Comparison of ENCODE assay signal across 11 cellular contexts in the genomic region with DNA sequence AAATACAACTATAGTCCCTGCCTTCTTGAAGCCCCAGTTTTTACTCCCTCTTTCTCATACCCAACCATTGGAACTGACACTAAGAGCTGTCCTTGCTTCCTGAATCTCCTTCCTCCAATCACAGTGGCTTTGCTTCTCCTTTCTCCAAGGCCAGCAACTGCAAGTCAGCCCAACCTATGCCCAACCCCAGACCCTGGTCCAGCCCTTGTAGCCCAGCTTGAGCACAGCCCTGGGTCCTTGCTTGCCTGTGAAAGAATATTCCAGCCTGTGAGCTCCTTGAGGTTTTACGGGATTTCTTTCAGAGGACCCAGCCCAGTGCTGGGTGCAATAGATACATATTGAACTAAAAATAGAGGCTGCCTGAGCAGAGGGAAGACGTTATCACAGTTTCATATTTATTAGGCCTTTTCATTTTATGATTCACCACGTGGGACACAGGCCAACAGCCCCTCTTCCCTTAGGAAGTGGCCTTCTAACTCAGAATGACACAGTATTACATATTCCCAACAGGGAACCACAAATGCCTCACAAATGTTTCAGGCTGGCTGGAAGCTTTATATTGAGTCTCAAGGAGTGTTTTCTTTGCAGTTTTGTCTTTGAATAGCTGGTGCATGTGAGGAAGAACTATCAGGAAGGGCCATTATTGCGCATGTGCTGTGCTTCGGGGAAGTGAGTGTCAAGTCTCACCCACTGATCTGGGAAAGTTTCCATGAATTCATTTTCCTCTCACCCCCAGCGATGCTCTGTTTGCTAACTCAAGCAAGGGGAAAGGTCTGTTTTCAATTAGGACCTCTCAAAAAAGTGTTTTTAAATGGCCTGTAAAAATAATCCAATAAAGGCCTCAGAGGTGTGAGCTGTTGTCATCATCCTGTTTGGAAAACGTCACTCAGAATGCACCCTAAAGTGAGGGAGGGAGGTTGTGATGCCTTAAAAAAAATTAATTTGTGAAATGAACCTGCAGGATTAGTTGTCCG.
DNase-seq lines count a peak whose midpoint lies in the region; ATAC-seq and TF ChIP-seq lines count a peak whose summit lies in the region.
"Had no signal": no experiment of that assay in that cellular context is flagged by ENCODE, and none has a peak within 500 bp of the region (broad histone marks: within the 10 kb centered on the region; RNA-seq: fewer than 3 reads in every experiment).

No MANE protein-coding gene starts in this region.

- no peak for TF ChIP-seq POLR2A in upper lobe of left lung (IDR thresholded peaks at IDR 0.05)

- intact Hi-C loops in lower lobe of right lung (cut with DNase I): no loop called here

- peak overlapping the region; percentile 3 to 73 for H3K27ac ChIP-seq in coronary artery
- H3K27ac ChIP-seq in lower lobe of right lung: peak overlapping the region; percentile 33
- no peak overlapping the region for H3K27ac ChIP-seq in upper lobe of left lung

- 50 to 52% methylated on average over 8 of the region's 8 CpGs for WGBS in upper lobe of left lung, 2 donors

- no peak for TF ChIP-seq CTCF in coronary artery (IDR thresholded peaks at IDR 0.05)
- no peak for TF ChIP-seq CTCF in lower lobe of right lung (IDR thresholded peaks at IDR 0.05)
- no peak for TF ChIP-seq CTCF in upper lobe of left lung (IDR thresholded peaks at IDR 0.05)

- ATAC-seq in lower lobe of right lung (peak; percentile 28 to 31), upper lobe of left lung (ENCODE audit: low FRiP score in 2 of 2) (peak; percentile 41 to 76), HG03442 (IDR thresholded peaks at IDR 0.05; ENCODE audit: unreplicated experiment) (no peak), GM21529 (IDR thresholded peaks at IDR 0.05; ENCODE audit: unreplicated experiment) (no peak)
- ATAC-seq: GM12878, left lobe of liver had no signal

- H3K9me3 ChIP-seq in lower lobe of right lung (no peaks in the 10 kb centered on the region), upper lobe of left lung (no peaks in the 10 kb centered on the region)

- H3K27me3 ChIP-seq in lower lobe of right lung (ENCODE audit: low read depth): no peaks in the 10 kb centered on the region
- H3K27me3 ChIP-seq in upper lobe of left lung: no peaks in the 10 kb centered on the region

- no peaks in the 10 kb centered on the region for H3K36me3 ChIP-seq in lower lobe of right lung
- H3K36me3 ChIP-seq in upper lobe of left lung: no peaks in the 10 kb centered on the region

- peaks cover 15% of the 10 kb centered on the region for H3K4me1 ChIP-seq in lower lobe of right lung
- H3K4me1 ChIP-seq in upper lobe of left lung: no peaks in the 10 kb centered on the region

- peak overlapping the region; percentile 16 for H3K4me3 ChIP-seq in coronary artery
- no peak overlapping the region for H3K4me3 ChIP-seq in lower lobe of right lung
- no peak overlapping the region for H3K4me3 ChIP-seq in upper lobe of left lung
- H3K4me3 ChIP-seq: GM12878 had no signal

- DNase-seq in NCI-H226 (peak; percentile 46), coronary artery (ENCODE audit: low spot score) (no peak), lower lobe of right lung (no peak), upper lobe of left lung (no peak)
- DNase-seq in NK-92 treated with Interleukin-12 subunit alpha and Interleukin-12 subunit beta, amount 100 ng/mL, for 24 hours (lab: John Stamatoyannopoulos, UW): no peak
- no peak for DNase-seq in stimulated activated naive CD4-positive, alpha-beta T cell (lab: John Stamatoyannopoulos, UW)
- DNase-seq: NCI-H1048 had no signal

- no peak for TF ChIP-seq EP300 in upper lobe of left lung (IDR thresholded peaks at IDR 0.05)

Comparison
In these comparisons a context has a peak if more than half of its experiments do, and no peak if none do; other contexts are left out.
1. H3K27ac ChIP-seq: peak in coronary artery (2 of 2) and lower lobe of right lung (single experiment); none in upper lobe of left lung (0 of 4).
2. ATAC-seq: peak in lower lobe of right lung (2 of 2) and upper lobe of left lung (2 of 2); none in HG03442 (single experiment) and GM21529 (single experiment).